In genomic region chr16:23148513-23149266, GRCh38 we compare ENCODE assay signal across 1 cellular context.
TF ChIP-seq lines count a peak whose summit lies in the region.

No MANE protein-coding gene starts in this region.

TF ChIP-seq in K562, 482 proteins besides CTCF, POLR2A, EP300 and RAD21 (continued from another document and continues in another):
- TF ChIP-seq FOXO4 (CRISPR knock-in tag; IDR thresholded peaks at IDR 0.05): no peak
- TF ChIP-seq ZFP36 (IDR thresholded peaks at IDR 0.05; ENCODE audit: low read depth, low read length, partially characterized antibody): no peak
- no peak for TF ChIP-seq TGIF2 (CRISPR knock-in tag; IDR thresholded peaks at IDR 0.05)
- TF ChIP-seq TBP (optimal IDR thresholded peaks at IDR 0.05; ENCODE audit: low read depth, low read length): peak; percentile 13
- TF ChIP-seq JUN (IDR thresholded peaks at IDR 0.05; ENCODE audit: borderline replicate concordance, low read depth, low read length): no peak
- no peak for TF ChIP-seq JUN (CRISPR knock-in tag; IDR thresholded peaks at IDR 0.05; ENCODE audit: borderline replicate concordance)
- TF ChIP-seq GABPB1 (CRISPR knock-in tag; IDR thresholded peaks at IDR 0.05): no peak
- TF ChIP-seq MAZ (CRISPR knock-in tag; conservative IDR thresholded peaks at IDR 0.05 in 1 of 2, IDR thresholded peaks at IDR 0.05 in 1 of 2): peak; percentile 47 to 55; a peak in 2 of 4 replicates
- TF ChIP-seq COPS2 (conservative IDR thresholded peaks at IDR 0.05): no peak
- no peak for TF ChIP-seq NFRKB (IDR thresholded peaks at IDR 0.05; ENCODE audit: low read depth)
- TF ChIP-seq ZNF766 (CRISPR knock-in tag; conservative IDR thresholded peaks at IDR 0.05): no peak
- TF ChIP-seq EGR1 (conservative IDR thresholded peaks at IDR 0.05): no peak
- no peak for TF ChIP-seq FOSL1 (tag; conservative IDR thresholded peaks at IDR 0.05)
- TF ChIP-seq PTTG1 (tag; IDR thresholded peaks at IDR 0.05; ENCODE audit: low read depth): no peak
- no peak for TF ChIP-seq TAF15 (IDR thresholded peaks at IDR 0.05; ENCODE audit: low read depth, low read length)
- TF ChIP-seq MBD1 (CRISPR knock-in tag; IDR thresholded peaks at IDR 0.05): no peak
- TF ChIP-seq STAG1 (CRISPR knock-in tag; IDR thresholded peaks at IDR 0.05; ENCODE audit: borderline replicate concordance): no peak
- TF ChIP-seq ZNF644 (tag; IDR thresholded peaks at IDR 0.05; ENCODE audit: low read depth): 0 out of 2 replicates have a peak, but pooled peaks have one; percentile 4
- no peak for TF ChIP-seq FIP1L1 (IDR thresholded peaks at IDR 0.05; ENCODE audit: low read depth, low read length, poor library complexity, severe bottlenecking)
- peak; percentile 39; the same call in 1 of the 2 replicates for TF ChIP-seq ZFX (CRISPR knock-in tag; IDR thresholded peaks at IDR 0.05)
- TF ChIP-seq MCM7 (IDR thresholded peaks at IDR 0.05): no peak
- no peak for TF ChIP-seq FOXK2 (conservative IDR thresholded peaks at IDR 0.05 in 1 of 2, IDR thresholded peaks at IDR 0.05 in 1 of 2; ENCODE audit: low read depth in 2 of 2)
- no peak for TF ChIP-seq ZNF518B (CRISPR knock-in tag; IDR thresholded peaks at IDR 0.05)
- no peak for TF ChIP-seq SMARCA5 (IDR thresholded peaks at IDR 0.05)
- no peak for TF ChIP-seq ZNF408 (CRISPR knock-in tag; IDR thresholded peaks at IDR 0.05; ENCODE audit: low read depth)
- no peak for TF ChIP-seq ZBTB49 (CRISPR knock-in tag; IDR thresholded peaks at IDR 0.05; ENCODE audit: borderline replicate concordance)
- no peak for TF ChIP-seq NBN (IDR thresholded peaks at IDR 0.05; ENCODE audit: low read depth)
- TF ChIP-seq SAP30 (IDR thresholded peaks at IDR 0.05; ENCODE audit: borderline replicate concordance, insufficient read depth, low read depth, low read length, poor library complexity, severe bottlenecking): no peak
- no peak for TF ChIP-seq ZKSCAN1 (IDR thresholded peaks at IDR 0.05; ENCODE audit: low read depth, low read length)
- peak; percentile 84 to 92 for TF ChIP-seq E2F6 (IDR thresholded peaks at IDR 0.05; ENCODE audit: borderline replicate concordance in 1 of 2, extremely low read depth in 1 of 2, insufficient read depth in 1 of 2, insufficient read length in 1 of 2, low read depth in 1 of 2, low read length in 1 of 2, poor library complexity in 1 of 2, severe bottlenecking in 1 of 2)
- TF ChIP-seq ZNF280A (IDR thresholded peaks at IDR 0.05; ENCODE audit: low read depth, partially characterized antibody): no peak
- TF ChIP-seq ZBTB33 (CRISPR knock-in tag; IDR thresholded peaks at IDR 0.05): no peak
- TF ChIP-seq PKNOX1 (IDR thresholded peaks at IDR 0.05): no peak
- no peak for TF ChIP-seq NKRF (IDR thresholded peaks at IDR 0.05; ENCODE audit: borderline replicate concordance)
- TF ChIP-seq FOXA1 (IDR thresholded peaks at IDR 0.05; ENCODE audit: borderline replicate concordance): no peak
- TF ChIP-seq ARID3A (IDR thresholded peaks at IDR 0.05; ENCODE audit: borderline replicate concordance, low read depth, low read length): no peak
- TF ChIP-seq ESRRA (IDR thresholded peaks at IDR 0.05; ENCODE audit: borderline replicate concordance, low read depth): no peak
- TF ChIP-seq POLR2B (IDR thresholded peaks at IDR 0.05; ENCODE audit: low read depth, partially characterized antibody): no peak
- no peak for TF ChIP-seq NR0B1 (IDR thresholded peaks at IDR 0.05; ENCODE audit: partially characterized antibody)
- no peak for TF ChIP-seq SMAD2 (IDR thresholded peaks at IDR 0.05; ENCODE audit: low read depth, low read length)
- TF ChIP-seq STAT5B (CRISPR knock-in tag; IDR thresholded peaks at IDR 0.05): no peak
- no peak for TF ChIP-seq ATF1 (CRISPR knock-in tag; IDR thresholded peaks at IDR 0.05)
- peak; percentile 29; the same call in 1 of the 2 replicates for TF ChIP-seq ATF1 (tag; IDR thresholded peaks at IDR 0.05)
